Comparison of ENCODE assay signal across 8 cellular contexts in the genomic region with DNA sequence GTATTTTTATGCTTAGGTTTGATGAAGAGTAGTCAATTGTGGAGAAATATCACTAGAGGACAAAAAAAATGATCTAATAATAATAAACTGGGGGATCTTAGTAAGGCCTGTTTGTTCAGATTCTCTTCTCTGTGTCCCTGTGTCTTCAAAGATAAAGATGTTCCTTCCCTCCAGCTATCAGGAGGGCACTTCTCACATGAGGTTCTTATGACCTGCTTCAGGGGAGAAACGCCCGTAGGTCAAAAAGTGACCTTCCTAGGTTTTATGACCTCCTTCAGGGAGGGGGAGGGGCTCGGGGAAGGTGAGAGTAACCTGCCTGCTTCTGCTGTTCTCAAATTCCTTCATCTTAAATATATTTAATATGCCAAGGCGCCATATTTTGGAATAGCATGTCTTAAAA.
"Had no signal": no experiment of that assay in that cellular context is flagged by ENCODE, and none has a peak within 500 bp of the region (broad histone marks: within the 10 kb centered on the region; RNA-seq: fewer than 3 reads in every experiment).

No MANE protein-coding gene starts in this region.

- H3K9me3 Mint-ChIP-seq: H9, IgD-negative memory B cell had no signal

- H3K4me3 Mint-ChIP-seq: H9, IgD-negative memory B cell had no signal

- H3K36me3 Mint-ChIP-seq: IgD-negative memory B cell had no signal

- H3K27ac ChIP-seq: HL-60 had no signal

- H3K27me3 Mint-ChIP-seq: IgD-negative memory B cell had no signal

- ATAC-seq: HepG2 had no signal

- H3K27ac Mint-ChIP-seq: H9, IgD-negative memory B cell had no signal

- FAIRE-seq: H54, HepG2 had no signal

- DNase-seq: GOT3, H9, HCEC 1CT, KG1 had no signal
